24 cellular contexts compared by ENCODE assay signal in the genomic region with DNA sequence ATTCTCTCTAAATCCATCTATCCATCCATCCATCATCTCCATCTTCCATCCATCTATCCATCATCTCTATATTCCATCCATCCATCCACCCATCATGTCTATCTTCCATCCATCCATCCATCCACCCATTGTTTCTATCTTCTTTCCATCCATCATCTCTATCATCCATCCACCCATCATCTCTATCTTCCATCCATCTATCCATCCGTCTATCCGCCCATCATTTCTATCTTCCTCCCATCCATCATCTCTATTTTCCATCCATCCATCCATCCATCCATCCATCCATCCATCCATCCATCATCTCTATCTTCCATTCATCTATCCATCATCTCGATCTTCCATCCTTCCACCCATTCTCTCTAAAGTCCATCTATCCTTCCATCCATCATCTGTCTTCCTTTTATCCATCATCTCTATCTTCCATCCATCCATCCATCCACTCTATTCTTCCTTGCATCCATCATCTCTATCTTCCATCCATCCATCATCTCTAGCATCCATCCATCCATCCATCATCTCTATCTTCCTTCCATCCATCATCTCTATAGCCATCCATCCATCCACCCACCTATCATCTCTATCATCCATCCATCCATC. TPM values are rescaled to one million over a fixed set of nuclear protein-coding genes. Genes with fewer than 3 reads are reported as not detected.
DNase-seq lines count a peak whose midpoint lies in the region; ATAC-seq, FAIRE-seq and TF ChIP-seq lines count a peak whose summit lies in the region.
"Had no signal": no experiment of that assay in that cellular context is flagged by ENCODE, and none has a peak within 500 bp of the region (broad histone marks: within the 10 kb centered on the region; RNA-seq: fewer than 3 reads in every experiment).

No MANE protein-coding gene starts in this region.

- H3K4me1 ChIP-seq in HEK293 (ENCODE audit: control insufficient read depth, insufficient read depth, low read length) (no peaks in the 10 kb centered on the region), K562 (replicated peaks in 1 of 2; ENCODE audit: control insufficient read depth in 2 of 2, insufficient read depth in 2 of 2, low read length in 2 of 2) (peaks cover 0 to 4% of the 10 kb centered on the region in 2 experiments; a peak in 1 of 5 replicates)
- H3K4me1 ChIP-seq: Caco-2 had no signal

- H4K20me1 ChIP-seq in K562 (replicated peaks; ENCODE audit: control insufficient read depth, insufficient read depth, low read length) = 0 out of 2 replicates have a peak, but pooled peaks cover 3% of the 10 kb centered on the region
- H4K20me1 ChIP-seq: BLaER1 treated with 17β-estradiol and CSF1 and Interleukin-3, amounts not matched to agents 10 nM and 100 nM had no signal

- FAIRE-seq in HTR-8/SVneo (lab: Jason Lieb, UNC) (peak; percentile 9), K562 (lab: Jason Lieb, UNC) (no peak)
- FAIRE-seq: A204.1, D721Med, G401.6, GM12891, GM19239 had no signal

- no peak for TF ChIP-seq EP300 in K562 (IDR thresholded peaks at IDR 0.05; ENCODE audit: low read length)

- TF ChIP-seq CTCF in HEK293 (tag by site-specific recombination; IDR thresholded peaks at IDR 0.05) = no peak
- no peak for TF ChIP-seq CTCF in K562 (IDR thresholded peaks at IDR 0.05 in 2 of 3, conservative IDR thresholded peaks at IDR 0.05 in 1 of 3; ENCODE audit: insufficient read depth in 2 of 3, low read depth in 1 of 3, low read length in 3 of 3)

- H3K27me3 ChIP-seq in K562 (ENCODE audit: control insufficient read depth in 2 of 2, insufficient read depth in 2 of 2, low read length in 2 of 2) = peaks cover 11 to 20% of the 10 kb centered on the region in 2 experiments
- H3K27me3 ChIP-seq: BLaER1 treated with 17β-estradiol and CSF1 and Interleukin-3, amounts not matched to agents 10 nM and 100 nM had no signal

- no peak for TF ChIP-seq POLR2A in K562 (conservative IDR thresholded peaks at IDR 0.05)

- H3K9ac ChIP-seq in K562 (ENCODE audit: insufficient read depth in 1 of 2, low read depth in 2 of 2, low read length in 2 of 2) = no peak overlapping the region
- H3K9ac ChIP-seq: BLaER1 treated with 17β-estradiol and CSF1 and Interleukin-3, amounts not matched to agents 10 nM and 100 nM had no signal

- DNase-seq in HTR-8/SVneo (ENCODE audit: insufficient read length, low spot score) (no peak), K562 (ENCODE audit: extremely low read depth in 1 of 4, low spot score in 3 of 4) (no peak), NCI-H2227 (lab: John Stamatoyannopoulos, UW; ENCODE audit: unreplicated experiment) (no peak), AG08395 (ENCODE audit: low spot score) (no peak), NCI-H748 (lab: John Stamatoyannopoulos, UW; ENCODE audit: unreplicated experiment) (no peak)
- DNase-seq: 8988T; ACHN; AML-193; Caco-2; Calu3; CD4-positive, alpha-beta T cell; CD8-positive, alpha-beta T cell; DMS79 treated with DMSO at 0.1 percent for 48 hours; GF-D8 had no signal

- WGBS in K562 (ENCODE audit: insufficient coverage, low coverage, missing lambda C conversion rate) = 5% methylated on average over 3 of the region's 3 CpGs

- H3K36me3 ChIP-seq in HEK293 (ENCODE audit: control insufficient read depth in 2 of 2, insufficient read depth in 1 of 2, low read length in 2 of 2) (no peaks in the 10 kb centered on the region), K562 (ENCODE audit: control insufficient read depth, insufficient read depth, low read length) (no peaks in the 10 kb centered on the region)
- H3K36me3 ChIP-seq: BLaER1 treated with 17β-estradiol and CSF1 and Interleukin-3, amounts not matched to agents 10 nM and 100 nM had no signal

- no peak for TF ChIP-seq RAD21 in K562 (CRISPR knock-in tag; conservative IDR thresholded peaks at IDR 0.05 in 1 of 2, IDR thresholded peaks at IDR 0.05 in 1 of 2)

- no peaks in the 10 kb centered on the region for H3K79me2 ChIP-seq in K562 (ENCODE audit: control insufficient read depth, insufficient read depth, low read length)

- H3K27ac ChIP-seq in HEK293 (ENCODE audit: extremely low read depth, low read depth, low read length) = no peak overlapping the region
- H3K27ac ChIP-seq in K562 (ENCODE audit: extremely low read depth, low read depth, low read length) = no peak overlapping the region
- H3K27ac ChIP-seq: BLaER1 treated with 17β-estradiol and CSF1 and Interleukin-3, amounts not matched to agents 10 nM and 100 nM; C4-2B had no signal

- H3K9me1 ChIP-seq in K562 (ENCODE audit: control insufficient read depth, insufficient read depth, low read length) = no peaks in the 10 kb centered on the region

- no peak overlapping the region for H2AFZ ChIP-seq in K562 (ENCODE audit: low read depth, low read length)

- in situ Hi-C loops in K562 (cut with MboI) = no loop called here

- H3K9me3 ChIP-seq in HEK293 (ENCODE audit: control insufficient read depth, insufficient read depth, low read depth, low read length) (no peaks in the 10 kb centered on the region), K562 (replicated peaks; ENCODE audit: control insufficient read depth, insufficient read depth, low read depth, low read length) (no peaks in the 10 kb centered on the region)
- H3K9me3 ChIP-seq: Caco-2 had no signal

- intact Hi-C loops in K562 (cut with micrococcal nuclease) = no loop called here

- CTCF ChIA-PET in HEK293 (lab: Yijun Ruan, JAX) = no interaction called here
- CTCF ChIA-PET in K562 (lab: Yijun Ruan, JAX; ENCODE audit: low intra/inter-chr PET ratio) = no interaction called here

- ATAC-seq in K562 = no peak
- ATAC-seq: CD8-positive, alpha-beta T cell had no signal

- POLR2A ChIA-PET in HEK293 (lab: Yijun Ruan, JAX) (no interaction called here), K562 (lab: Yijun Ruan, JAX) (no interaction called here)

- H3K4me2 ChIP-seq in K562 (ENCODE audit: insufficient read depth, low read length) = no peak overlapping the region
- H3K4me2 ChIP-seq: BLaER1 treated with 17β-estradiol and CSF1 and Interleukin-3, amounts not matched to agents 10 nM and 100 nM had no signal

- H3K4me3 ChIP-seq in HEK293 (ENCODE audit: low read depth, low read length) (no peak overlapping the region), K562 (no peak overlapping the region)
- H3K4me3 ChIP-seq: BLaER1 treated with 17β-estradiol and CSF1 and Interleukin-3, amounts not matched to agents 10 nM and 100 nM had no signal

- BruUV-seq in K562 (replicated peaks; lab: Mats Ljungman, UMichigan) = no TSS peak

TF ChIP-seq in HEK293, 187 proteins besides CTCF, POLR2A, EP300 and RAD21 (continues in another document):
- TF ChIP-seq ZNF580 (tag by site-specific recombination; IDR thresholded peaks at IDR 0.05) (no peak), ZNF747 (tag by site-specific recombination; IDR thresholded peaks at IDR 0.05) (no peak), ZNF791 (tag by site-specific recombination; IDR thresholded peaks at IDR 0.05) (no peak), ZNF777 (tag by site-specific recombination; IDR thresholded peaks at IDR 0.05; ENCODE audit: borderline replicate concordance) (no peak), ZFP69B (tag by site-specific recombination; IDR thresholded peaks at IDR 0.05) (no peak)

TF ChIP-seq in K562, 482 proteins besides CTCF, POLR2A, EP300 and RAD21:
- TF ChIP-seq ATF2 (CRISPR knock-in tag; IDR thresholded peaks at IDR 0.05) (no peak), KDM1A (IDR thresholded peaks at IDR 0.05) (peak in 1 of 2 experiments; percentile 23; a peak in 1 of 4 replicates), CREBBP (IDR thresholded peaks at IDR 0.05; ENCODE audit: low read depth, low read length) (peak; percentile 8), HDAC1 (IDR thresholded peaks at IDR 0.05) (0 out of 4 replicates have a peak, but pooled peaks of 1 of the 2 experiments have one; percentile 29)

RNA-seq across cellular contexts. Expression of gene NWD1, which starts 34.7 kb away (rescaled TPM):
- 0.02 TPM in 1 of 2 replicates, not detected in the other for total RNA-seq in K562 (2011; cell fraction: chromatin; rRNA removed; ENCODE audit: low replicate concordance)
- under 0.01 TPM in 1 of 2 replicates, not detected in the other for total RNA-seq in K562 (2011; cell fraction: nucleolus; rRNA removed)
- not detected in 2 replicates for total RNA-seq in K562 (2011; cell fraction: nucleoplasm; rRNA removed)
- total RNA-seq in K562 (2014; rRNA removed) (not detected in 2 replicates), K562 (2014; rRNA removed; fragmentation: Illumina TruSeq; extraction: Trizol) (under 0.01 TPM in 1 of 2 replicates, not detected in the other), K562 (2015; rRNA removed; fragmentation: Illumina TruSeq; extraction: Trizol) (not detected in 2 replicates), K562 (2021) (not detected in 2 replicates)
- polyA plus RNA-seq in K562 (2011; rRNA removed) (not detected in 2 replicates), K562 (2014; fragmentation: Illumina TruSeq; extraction: Trizol) (not detected in 2 replicates), K562 (2014; fragmentation: Nextera tagmentation; extraction: Ambion mirVana) (not detected), K562 (2014; rRNA removed) (under 0.01 TPM in 1 of 2 replicates, not detected in the other)
- polyA plus RNA-seq in K562 (2011; cell fraction: cytosol; rRNA removed) = not detected in 2 replicates
- polyA plus RNA-seq in K562 (2011; cell fraction: nucleus; rRNA removed) = not detected in 2 replicates
- 0.01 and 0.03 TPM in 2 replicates for polyA plus RNA-seq in K562 (2012)
- polyA minus RNA-seq in K562 (2011; rRNA and poly(A)+ RNA removed) = not detected in 2 replicates
- polyA minus RNA-seq in K562 (2011; cell fraction: cytosol; rRNA and poly(A)+ RNA removed) = not detected in 2 replicates
- polyA minus RNA-seq in K562 (2011; cell fraction: nucleus; rRNA and poly(A)+ RNA removed) = not detected in 2 replicates
- total RNA-seq: Caco-2; CD4-positive, alpha-beta T cell; CD8-positive, alpha-beta T cell had no signal
- polyA plus RNA-seq: AG04450, BJ had no signal

Comparison
In these comparisons a context has a peak if more than half of its experiments do, and no peak if none do; other contexts are left out.
1. Of the 44 proteins assayed by ChIP-seq in both K562 and HEK293: peak only in K562: none; only in HEK293: ZBTB17; in both: none; in neither: 43.